In the genomic region with DNA sequence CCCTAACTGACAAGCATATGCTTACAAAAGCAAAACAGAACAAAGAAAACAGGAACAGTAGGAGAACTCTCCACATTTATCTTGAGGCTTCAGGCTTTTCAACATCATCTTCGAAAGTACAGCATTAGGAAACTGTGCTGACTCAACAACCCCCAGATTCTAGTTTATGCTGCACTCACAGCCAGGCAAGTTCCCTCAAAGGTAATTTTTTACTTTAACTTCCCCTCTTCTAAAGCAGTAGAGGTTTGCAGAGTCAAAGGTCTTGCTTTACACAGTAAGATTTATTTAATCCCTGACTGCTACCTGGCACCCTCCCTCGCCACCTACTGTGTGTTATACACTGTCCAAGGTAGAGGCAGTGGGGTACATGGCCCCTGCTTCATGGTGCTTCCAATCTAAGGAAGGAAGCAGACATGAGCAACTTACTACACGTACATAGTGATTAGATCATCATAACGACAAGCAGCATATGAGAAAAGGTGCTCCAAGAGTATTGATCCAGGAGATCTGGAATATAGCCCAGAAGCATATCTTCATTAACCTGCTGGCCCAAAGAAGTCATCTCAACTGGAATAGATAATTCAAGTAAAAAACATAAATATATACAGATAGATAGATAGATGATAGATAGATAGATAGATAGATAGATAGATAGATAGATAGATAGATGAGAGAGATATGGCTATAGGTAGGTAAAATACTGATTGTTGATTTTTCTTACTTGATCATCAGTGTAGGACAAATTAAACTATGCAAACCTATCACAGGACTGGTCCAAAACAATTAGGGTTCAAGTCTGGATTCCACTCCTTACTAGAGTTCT, we compare ENCODE assay signal across 1 cellular context.
TF ChIP-seq lines count a peak whose summit lies in the region.

No MANE protein-coding gene starts in this region.

TF ChIP-seq in WTC11, 78 proteins besides CTCF, POLR2A, EP300 and RAD21 (continued from another document):
- TF ChIP-seq, protein P1, sequence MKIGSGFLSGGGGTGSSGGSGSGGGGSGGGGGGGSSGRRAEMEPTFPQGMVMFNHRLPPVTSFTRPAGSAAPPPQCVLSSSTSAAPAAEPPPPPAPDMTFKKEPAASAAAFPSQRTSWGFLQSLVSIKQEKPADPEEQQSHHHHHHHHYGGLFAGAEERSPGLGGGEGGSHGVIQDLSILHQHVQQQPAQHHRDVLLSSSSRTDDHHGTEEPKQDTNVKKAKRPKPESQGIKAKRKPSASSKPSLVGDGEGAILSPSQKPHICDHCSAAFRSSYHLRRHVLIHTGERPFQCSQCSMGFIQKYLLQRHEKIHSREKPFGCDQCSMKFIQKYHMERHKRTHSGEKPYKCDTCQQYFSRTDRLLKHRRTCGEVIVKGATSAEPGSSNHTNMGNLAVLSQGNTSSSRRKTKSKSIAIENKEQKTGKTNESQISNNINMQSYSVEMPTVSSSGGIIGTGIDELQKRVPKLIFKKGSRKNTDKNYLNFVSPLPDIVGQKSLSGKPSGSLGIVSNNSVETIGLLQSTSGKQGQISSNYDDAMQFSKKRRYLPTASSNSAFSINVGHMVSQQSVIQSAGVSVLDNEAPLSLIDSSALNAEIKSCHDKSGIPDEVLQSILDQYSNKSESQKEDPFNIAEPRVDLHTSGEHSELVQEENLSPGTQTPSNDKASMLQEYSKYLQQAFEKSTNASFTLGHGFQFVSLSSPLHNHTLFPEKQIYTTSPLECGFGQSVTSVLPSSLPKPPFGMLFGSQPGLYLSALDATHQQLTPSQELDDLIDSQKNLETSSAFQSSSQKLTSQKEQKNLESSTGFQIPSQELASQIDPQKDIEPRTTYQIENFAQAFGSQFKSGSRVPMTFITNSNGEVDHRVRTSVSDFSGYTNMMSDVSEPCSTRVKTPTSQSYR (CRISPR knock-in tag; IDR thresholded peaks at IDR 0.05): no peak
- no peak for TF ChIP-seq MYBL2 (CRISPR knock-in tag; IDR thresholded peaks at IDR 0.05)
- no peak for TF ChIP-seq OVOL2 (CRISPR knock-in tag; IDR thresholded peaks at IDR 0.05; ENCODE audit: borderline replicate concordance)
- TF ChIP-seq, protein P2, sequence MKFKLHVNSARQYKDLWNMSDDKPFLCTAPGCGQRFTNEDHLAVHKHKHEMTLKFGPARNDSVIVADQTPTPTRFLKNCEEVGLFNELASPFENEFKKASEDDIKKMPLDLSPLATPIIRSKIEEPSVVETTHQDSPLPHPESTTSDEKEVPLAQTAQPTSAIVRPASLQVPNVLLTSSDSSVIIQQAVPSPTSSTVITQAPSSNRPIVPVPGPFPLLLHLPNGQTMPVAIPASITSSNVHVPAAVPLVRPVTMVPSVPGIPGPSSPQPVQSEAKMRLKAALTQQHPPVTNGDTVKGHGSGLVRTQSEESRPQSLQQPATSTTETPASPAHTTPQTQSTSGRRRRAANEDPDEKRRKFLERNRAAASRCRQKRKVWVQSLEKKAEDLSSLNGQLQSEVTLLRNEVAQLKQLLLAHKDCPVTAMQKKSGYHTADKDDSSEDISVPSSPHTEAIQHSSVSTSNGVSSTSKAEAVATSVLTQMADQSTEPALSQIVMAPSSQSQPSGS (CRISPR knock-in tag; IDR thresholded peaks at IDR 0.05; ENCODE audit: borderline replicate concordance, low read depth): no peak
- no peak for TF ChIP-seq CREM (CRISPR knock-in tag; IDR thresholded peaks at IDR 0.05)
- TF ChIP-seq, protein P3, sequence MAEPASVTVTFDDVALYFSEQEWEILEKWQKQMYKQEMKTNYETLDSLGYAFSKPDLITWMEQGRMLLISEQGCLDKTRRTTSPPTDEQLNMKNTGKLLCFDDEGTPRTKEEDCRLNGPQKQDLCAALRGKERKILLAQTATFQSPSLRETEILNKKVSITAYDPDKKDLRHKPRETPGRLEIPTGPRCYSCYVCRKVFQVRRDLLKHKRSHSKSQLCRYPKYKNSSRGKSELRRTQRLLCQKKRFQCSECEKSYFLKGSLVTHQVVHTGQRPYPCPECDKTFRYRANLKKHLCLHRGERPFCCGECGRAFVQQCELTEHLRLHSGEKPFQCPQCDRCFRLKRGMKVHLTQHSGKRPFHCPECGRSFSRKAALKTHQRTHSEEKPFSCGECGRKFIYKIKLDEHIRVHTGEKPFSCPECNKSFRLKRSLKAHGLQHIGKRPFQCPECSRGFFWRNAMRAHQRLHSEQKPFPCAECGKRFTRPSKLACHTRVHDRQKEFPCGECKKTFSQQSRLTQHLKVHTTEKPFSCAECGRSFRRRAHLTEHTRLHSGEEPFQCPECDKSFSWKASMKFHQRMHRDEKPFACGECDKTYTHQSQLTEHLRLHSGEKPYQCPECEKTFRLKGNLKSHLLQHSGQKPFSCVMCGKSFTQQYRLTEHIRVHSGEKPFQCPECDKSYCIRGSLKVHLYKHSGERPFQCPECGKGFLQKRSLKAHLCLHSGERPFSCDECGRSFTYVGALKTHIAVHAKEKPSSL (CRISPR knock-in tag; conservative IDR thresholded peaks at IDR 0.05): no peak
- TF ChIP-seq, protein P4, sequence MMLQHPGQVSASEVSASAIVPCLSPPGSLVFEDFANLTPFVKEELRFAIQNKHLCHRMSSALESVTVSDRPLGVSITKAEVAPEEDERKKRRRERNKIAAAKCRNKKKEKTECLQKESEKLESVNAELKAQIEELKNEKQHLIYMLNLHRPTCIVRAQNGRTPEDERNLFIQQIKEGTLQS (CRISPR knock-in tag; conservative IDR thresholded peaks at IDR 0.05): no peak
TF ChIP-seq in WTC11: peak in this region for 0.
